Comparison of ENCODE assay signal across 20 cellular contexts in genomic region chr21:37688952-37689659, GRCh38.
DNase-seq lines count a peak whose midpoint lies in the region; FAIRE-seq and TF ChIP-seq lines count a peak whose summit lies in the region.
"Had no signal": no experiment of that assay in that cellular context is flagged by ENCODE, and none has a peak within 500 bp of the region (broad histone marks: within the 10 kb centered on the region; RNA-seq: fewer than 3 reads in every experiment).

No MANE protein-coding gene starts in this region.

- DNase-seq in MV-4-11 (lab: John Stamatoyannopoulos, UW) (peak; percentile 44), GM20000 (ENCODE audit: low spot score) (no peak), NCI-H82 (lab: John Stamatoyannopoulos, UW) (no peak), GM12892 (ENCODE audit: insufficient read length) (no peak), EL (no peak)
- DNase-seq: AML-193; Calu3; CD4-positive, alpha-beta memory T cell; DMS79 treated with DMSO at 0.1 percent for 48 hours; Karpas-422; KBM-7 had no signal

- H3K36me3 ChIP-seq in DOHH2 (ENCODE audit: control insufficient read depth, low read length) (no peaks in the 10 kb centered on the region), HEK293 (ENCODE audit: control insufficient read depth in 2 of 2, insufficient read depth in 1 of 2, low read length in 2 of 2) (no peaks in the 10 kb centered on the region)
- H3K36me3 ChIP-seq: BLaER1, HAP-1 had no signal

- H3K79me2 ChIP-seq in DOHH2 (ENCODE audit: control insufficient read depth, low read length): no peaks in the 10 kb centered on the region

- no peaks in the 10 kb centered on the region for H3K9me2 ChIP-seq in DOHH2 (replicated peaks; ENCODE audit: control insufficient read depth, low read length)

- H3K9me3 ChIP-seq in DOHH2 (ENCODE audit: control insufficient read depth, insufficient read depth, low read length) (no peaks in the 10 kb centered on the region), HEK293 (ENCODE audit: control insufficient read depth, insufficient read depth, low read depth, low read length) (no peaks in the 10 kb centered on the region)
- H3K9me3 ChIP-seq: BLaER1, HAP-1 had no signal

- peak overlapping the region; percentile 24; the same call in 1 of the 2 replicates for H3K4me2 ChIP-seq in DOHH2 (ENCODE audit: low read length)
- H3K4me2 ChIP-seq: BLaER1 had no signal

- H3K27me3 ChIP-seq in DOHH2 (ENCODE audit: control insufficient read depth, low read length): no peaks in the 10 kb centered on the region
- H3K27me3 ChIP-seq: BLaER1 had no signal

- TF ChIP-seq CTCF in DOHH2 (IDR thresholded peaks at IDR 0.05; ENCODE audit: low read depth, low read length, poor library complexity, severe bottlenecking) (no peak), HEK293 (tag by site-specific recombination; IDR thresholded peaks at IDR 0.05) (no peak), GM20000 (IDR thresholded peaks at IDR 0.05; ENCODE audit: extremely low read depth, missing control alignments) (no peak)

- H3K27ac ChIP-seq in DOHH2 (ENCODE audit: low read depth, low read length) (no peak overlapping the region), HEK293 (ENCODE audit: extremely low read depth, low read depth, low read length) (no peak overlapping the region)
- H3K27ac ChIP-seq: BLaER1 had no signal

- no peak for TF ChIP-seq POLR2A in GM12892 (IDR thresholded peaks at IDR 0.05; ENCODE audit: low read depth, low read length)

- H3K4me1 ChIP-seq in DOHH2 (ENCODE audit: control insufficient read depth, low read length) (peaks cover 6% of the 10 kb centered on the region), HEK293 (ENCODE audit: control insufficient read depth, insufficient read depth, low read length) (no peaks in the 10 kb centered on the region)
- H3K4me1 ChIP-seq: BLaER1, HAP-1 had no signal

- no peaks in the 10 kb centered on the region for H3F3A ChIP-seq in DOHH2 (ENCODE audit: control insufficient read depth, insufficient read depth)

- no peaks in the 10 kb centered on the region for H4K20me1 ChIP-seq in DOHH2 (ENCODE audit: control insufficient read depth, insufficient read depth, low read depth, low read length)
- H4K20me1 ChIP-seq: BLaER1 had no signal

- no peak overlapping the region for H3K4me3 ChIP-seq in DOHH2 (ENCODE audit: low read length)
- no peak overlapping the region for H3K4me3 ChIP-seq in HEK293 (ENCODE audit: low read depth, low read length)
- H3K4me3 ChIP-seq: BLaER1, HAP-1 had no signal

- peak; percentile 72 for FAIRE-seq in islet of Langerhans (lab: Jason Lieb, UNC)
- no peak for FAIRE-seq in GM12892 (lab: Jason Lieb, UNC)
- FAIRE-seq: A204.1, G401.6, H1, HepG2 had no signal

- POLR2A ChIA-PET in HEK293 (lab: Yijun Ruan, JAX): no interaction called here

- CTCF ChIA-PET in HEK293 (lab: Yijun Ruan, JAX): interaction anchor here (0.7 to 3.9 kb wide), 2 partner anchors 9 to 14 kb away, joined by 3 to 29 read pairs; no protein-coding TSS in a partner anchor

TF ChIP-seq in HEK293, 187 proteins besides CTCF, POLR2A, EP300 and RAD21:
- TF ChIP-seq ZNF610 (tag by site-specific recombination; IDR thresholded peaks at IDR 0.05; ENCODE audit: borderline replicate concordance) (no peak), ZSCAN16 (tag by site-specific recombination; IDR thresholded peaks at IDR 0.05) (0 out of 2 replicates have a peak, but pooled peaks have one; percentile 25)
